In genomic region chr9:37592108-37592951, GRCh38 we compare ENCODE assay signal across 8 cellular contexts. TPM values are rescaled to one million over a fixed set of nuclear protein-coding genes. Genes with fewer than 3 reads are reported as not detected.
DNase-seq lines count a peak whose midpoint lies in the region; ATAC-seq and TF ChIP-seq lines count a peak whose summit lies in the region.

Gene TOMM5, minus strand, starts transcription at chr9:37592597. Its CDS starts 65 bp downstream, at chr9:37592532.

- TF ChIP-seq RAD21 in liver (IDR thresholded peaks at IDR 0.05), result peak in 1 of 2 donors; percentile 31

- H3K27me3 ChIP-seq in liver (ENCODE audit: control insufficient read depth in 4 of 4, insufficient read depth in 4 of 4, low read length in 3 of 4), result peaks cover 0 to 2% (median 0%) of the 10 kb centered on the region in 4 donors

- H3K9me3 ChIP-seq in liver (ENCODE audit: control insufficient read depth in 4 of 4, low read length in 3 of 4), result no peaks in the 10 kb centered on the region

- peaks cover 0 to 13% (median 9%) of the 10 kb centered on the region in 4 donors for H3K36me3 ChIP-seq in liver (ENCODE audit: control insufficient read depth in 4 of 4, insufficient read depth in 3 of 4, low read depth in 1 of 4, low read length in 3 of 4)

- H3K9ac ChIP-seq in liver (ENCODE audit: low read depth in 1 of 2, low read length in 2 of 2), result peak within 1 kb of the TSS; percentile 85 to 92

- WGBS in liver, result under 1% methylated on average over 72 of the region's 72 CpGs

- DNase-seq in CD1c-positive myeloid dendritic cell (ENCODE audit: extremely low spot score) (peak; percentile 94), NCI-H774 (lab: John Stamatoyannopoulos, UW) (peak; percentile 84), dermis microvascular lymphatic vessel endothelial cell (ENCODE audit: low read depth in 2 of 2) (peak; percentile 91 to 96)
- peak; percentile 91 to 93 for DNase-seq in activated CD4-positive, alpha-beta T cell treated with anti-CD3 and anti-CD28 coated beads, Interleukin-2, amount 50 U/mL, for 48 hours
- DNase-seq in stimulated activated CD4-positive, alpha-beta T cell treated with anti-CD3 and anti-CD28 coated beads, Interleukin-4, amount 100 ng/mL, for 24 hours, result peak; percentile 94

- peaks cover 4 to 29% (median 26%) of the 10 kb centered on the region in 4 donors for H3K4me1 ChIP-seq in liver (ENCODE audit: control insufficient read depth in 4 of 4, insufficient read depth in 4 of 4, low read length in 3 of 4)

- ATAC-seq in GM19438 (IDR thresholded peaks at IDR 0.05; ENCODE audit: low read depth, unreplicated experiment) (peak; percentile 74), HG03571 (IDR thresholded peaks at IDR 0.05; ENCODE audit: unreplicated experiment) (peak; percentile 79)

- TF ChIP-seq CTCF in liver (IDR thresholded peaks at IDR 0.05; ENCODE audit: low read depth, low read length, missing input control), result no peak

- peak within 1 kb of the TSS; percentile 81 to 100 (median 96) for H3K4me3 ChIP-seq in liver (ENCODE audit: low read depth in 1 of 3, low read length in 3 of 3)

- peak within 1 kb of the TSS; percentile 85 to 94 for H3K27ac ChIP-seq in liver (ENCODE audit: low read depth in 1 of 2, low read length in 2 of 2)

TF ChIP-seq in liver, 16 proteins besides CTCF, POLR2A, EP300 and RAD21:
- peak; percentile 95 for TF ChIP-seq ZBTB33 (IDR thresholded peaks at IDR 0.05)
- peak; percentile 48 for TF ChIP-seq FOXA2 (IDR thresholded peaks at IDR 0.05)
- peak; percentile 66 to 76 for TF ChIP-seq RXRA (IDR thresholded peaks at IDR 0.05)
- TF ChIP-seq YY1 (IDR thresholded peaks at IDR 0.05), result peak; percentile 88
- TF ChIP-seq MAX (IDR thresholded peaks at IDR 0.05), result peak; percentile 96
- peak; percentile 22 for TF ChIP-seq FOXA1 (IDR thresholded peaks at IDR 0.05)
- TF ChIP-seq GABPA (IDR thresholded peaks at IDR 0.05 in 1 of 2, conservative IDR thresholded peaks at IDR 0.05 in 1 of 2), result peak; percentile 82 to 97
- TF ChIP-seq JUND (IDR thresholded peaks at IDR 0.05), result no peak
- TF ChIP-seq TAF1 (conservative IDR thresholded peaks at IDR 0.05), result peak; percentile 57
- peak; percentile 82 for TF ChIP-seq NR2F2 (IDR thresholded peaks at IDR 0.05)
- TF ChIP-seq ATF3 (IDR thresholded peaks at IDR 0.05), result no peak
- TF ChIP-seq EGR1 (IDR thresholded peaks at IDR 0.05; ENCODE audit: low read depth in 2 of 2), result peak in 1 of 2 donors; percentile 83
- TF ChIP-seq HNF4A (conservative IDR thresholded peaks at IDR 0.05), result peak in 1 of 2 donors; percentile 29
- peak; percentile 58 for TF ChIP-seq SP1 (IDR thresholded peaks at IDR 0.05)
- no peak for TF ChIP-seq HNF4G (IDR thresholded peaks at IDR 0.05)
- TF ChIP-seq REST (IDR thresholded peaks at IDR 0.05), result peak; percentile 54

RNA-seq across cellular contexts. Expression of gene TOMM5, which starts in this region (rescaled TPM):
- 92.2 and 126 TPM in 2 replicates for total RNA-seq in dermis microvascular lymphatic vessel endothelial cell
- 10 to 100 TPM; 43.0 to 77.7 TPM for total RNA-seq in liver
- 100 to 1,000 TPM in 1 of 2 donors, 10 to 100 TPM in 1; 66.1 to 107 TPM for polyA plus RNA-seq in liver

Comparison
In these comparisons a context has a peak if more than half of its experiments do, and no peak if none do; other contexts are left out.
1. Peak in every context shown above with its lines: DNase-seq, ATAC-seq, H3K4me3 ChIP-seq and H3K27ac ChIP-seq.